2 cellular contexts compared by ENCODE assay signal in the genomic region with DNA sequence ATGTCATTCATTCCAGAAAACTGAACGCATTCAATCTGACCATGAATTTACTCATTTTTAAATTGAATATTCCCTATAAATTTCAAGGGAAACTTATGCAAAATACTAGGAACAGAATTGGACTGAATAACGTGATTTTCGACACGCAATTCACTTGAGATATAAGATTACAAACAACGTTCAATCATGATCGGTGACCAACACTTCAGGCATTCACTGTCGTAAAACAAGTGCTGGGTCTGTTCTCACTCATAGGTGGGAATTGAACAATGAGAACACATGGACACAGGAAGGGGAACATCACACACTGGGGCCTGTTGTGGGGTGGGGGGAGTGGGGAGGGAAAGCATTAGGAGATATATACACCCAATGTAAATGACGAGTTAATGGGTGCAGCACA. TPM values are rescaled to one million over a fixed set of nuclear protein-coding genes. Genes with fewer than 3 reads are reported as not detected.
"Had no signal": no experiment of that assay in that cellular context is flagged by ENCODE, and none has a peak within 500 bp of the region (broad histone marks: within the 10 kb centered on the region; RNA-seq: fewer than 3 reads in every experiment).

No MANE protein-coding gene starts in this region.

RNA-seq across cellular contexts. Expression of gene RTL8B, which starts 2.5 kb away (rescaled TPM):
- polyA plus RNA-seq: immature natural killer cell had no signal

RNA-seq across cellular contexts. Expression of gene SMIM10, which starts 29.1 kb away (rescaled TPM):
- total RNA-seq: mononuclear cell had no signal
